In genomic region chr13:75762066-75762937, GRCh38 we compare ENCODE assay signal across 8 cellular contexts.
A peak's percentile ranks its signal among the peaks of the same experiment; 100 is the strongest.
DNase-seq lines count a peak whose midpoint lies in the region; ATAC-seq and TF ChIP-seq lines count a peak whose summit lies in the region.

No MANE protein-coding gene starts in this region.

- H3K27ac Mint-ChIP-seq in CD8-positive, alpha-beta T cell: peak overlapping the region; percentile 95
- H3K27ac Mint-ChIP-seq in brain: peak overlapping the region in 4 of 5 experiments; percentile 1 to 97 (median 71)

- H3K27me3 Mint-ChIP-seq in CD8-positive, alpha-beta T cell (ENCODE audit: low read depth): no peaks in the 10 kb centered on the region
- H3K27me3 Mint-ChIP-seq in brain: no peaks in the 10 kb centered on the region

- peaks cover 43% of the 10 kb centered on the region for H3K4me1 ChIP-seq in CD8-positive, alpha-beta T cell (ENCODE audit: insufficient read depth, low read length)
- peaks cover 27% of the 10 kb centered on the region for H3K4me1 ChIP-seq in mucosa of stomach (ENCODE audit: control insufficient read depth, insufficient read depth, low read length)

- H3K4me3 Mint-ChIP-seq in CD8-positive, alpha-beta T cell: peak overlapping the region; percentile 83
- H3K4me3 Mint-ChIP-seq in brain: peak overlapping the region in 4 of 5 experiments; percentile 51 to 78 (median 67)

- H3K27ac ChIP-seq in CD8-positive, alpha-beta T cell (ENCODE audit: low read depth, low read length): peak overlapping the region; percentile 50

- TF ChIP-seq CTCF in CD8-positive, alpha-beta T cell (IDR thresholded peaks at IDR 0.05): no peak
- TF ChIP-seq CTCF in brain (conservative IDR thresholded peaks at IDR 0.05): no peak

- peak overlapping the region; percentile 29 for H3K4me3 ChIP-seq in CD8-positive, alpha-beta T cell (ENCODE audit: low read depth, low read length)
- H3K4me3 ChIP-seq in mucosa of stomach (ENCODE audit: low read length): peak overlapping the region; percentile 7

- peak; percentile 75 for ATAC-seq in CD8-positive, alpha-beta T cell
- ATAC-seq in GM19463 (IDR thresholded peaks at IDR 0.05; ENCODE audit: unreplicated experiment) (peak; percentile 88), HG03460 (IDR thresholded peaks at IDR 0.05; ENCODE audit: unreplicated experiment) (peak; percentile 90)

- no peaks in the 10 kb centered on the region for H3K27me3 ChIP-seq in CD8-positive, alpha-beta T cell (ENCODE audit: insufficient read depth, low read length)
- no peaks in the 10 kb centered on the region for H3K27me3 ChIP-seq in mucosa of stomach (ENCODE audit: control insufficient read depth, insufficient read depth, low read length)

- POLR2A ChIA-PET in CD8-positive, alpha-beta T cell (lab: Charles Lee): interaction anchor here (0.8 to 2.4 kb wide), 9 partner anchors 21 to 1265 kb away, joined by 3 to 21 read pairs (median 3); partner anchors contain the start of genes CLN5 and FBXL3

- peak in 4 of 7 experiments; percentile 16 to 54 (median 24) for DNase-seq in CD8-positive, alpha-beta T cell
- DNase-seq in NCI-H748 (lab: John Stamatoyannopoulos, UW; ENCODE audit: unreplicated experiment) (no peak), NCI-H446 (lab: John Stamatoyannopoulos, UW) (no peak), amygdala (lab: John Stamatoyannopoulos, UW) (no peak)

- peaks cover 60% of the 10 kb centered on the region for H3K4me1 Mint-ChIP-seq in CD8-positive, alpha-beta T cell (ENCODE audit: low read depth)
- peaks cover 33% of the 10 kb centered on the region for H3K4me1 Mint-ChIP-seq in brain

- H3K9ac ChIP-seq in mucosa of stomach (ENCODE audit: low read length): peak overlapping the region; percentile 83

- no peaks in the 10 kb centered on the region for H3K36me3 ChIP-seq in CD8-positive, alpha-beta T cell (ENCODE audit: insufficient read depth, low read length)
- no peaks in the 10 kb centered on the region for H3K36me3 ChIP-seq in mucosa of stomach (ENCODE audit: control insufficient read depth, insufficient read depth, low read length)

- H3K36me3 Mint-ChIP-seq in CD8-positive, alpha-beta T cell: peaks cover 4% of the 10 kb centered on the region
- H3K36me3 Mint-ChIP-seq in brain: no peaks in the 10 kb centered on the region

- CTCF ChIA-PET in CD8-positive, alpha-beta T cell (lab: Charles Lee): interaction anchor here (0.8 to 4.2 kb wide), 3 partner anchors 41 to 107 kb away, joined by 3 to 24 read pairs (median 3); no protein-coding TSS in a partner anchor

- intact Hi-C loops in CD8-positive, alpha-beta T cell (cut with DNase I, micrococcal nuclease): loop anchor here (5.0 to 10.0 kb wide), 7 partner anchors 65 to 1538 kb away; partner anchors contain the start of genes KCTD12 (in 2 of the 2) and UCHL3 (in 1 of the 2)

- no peaks in the 10 kb centered on the region for H3K9me3 ChIP-seq in CD8-positive, alpha-beta T cell (ENCODE audit: low read length)
- no peaks in the 10 kb centered on the region for H3K9me3 ChIP-seq in mucosa of stomach (ENCODE audit: control insufficient read depth, low read length)

- H3K9me3 Mint-ChIP-seq in CD8-positive, alpha-beta T cell: peaks cover 2% of the 10 kb centered on the region
- H3K9me3 Mint-ChIP-seq in brain: no peaks in the 10 kb centered on the region

Comparison
In these comparisons a context has a peak if more than half of its experiments do, and no peak if none do; other contexts are left out.
1. DNase-seq: peak in CD8-positive, alpha-beta T cell (4 of 7); none in NCI-H748 (single experiment), NCI-H446 (0 of 2) and amygdala (0 of 56).
2. Peak in every context shown above with its lines, with median percentiles within 50 percentile points of each other: ATAC-seq.